In the genomic region with DNA sequence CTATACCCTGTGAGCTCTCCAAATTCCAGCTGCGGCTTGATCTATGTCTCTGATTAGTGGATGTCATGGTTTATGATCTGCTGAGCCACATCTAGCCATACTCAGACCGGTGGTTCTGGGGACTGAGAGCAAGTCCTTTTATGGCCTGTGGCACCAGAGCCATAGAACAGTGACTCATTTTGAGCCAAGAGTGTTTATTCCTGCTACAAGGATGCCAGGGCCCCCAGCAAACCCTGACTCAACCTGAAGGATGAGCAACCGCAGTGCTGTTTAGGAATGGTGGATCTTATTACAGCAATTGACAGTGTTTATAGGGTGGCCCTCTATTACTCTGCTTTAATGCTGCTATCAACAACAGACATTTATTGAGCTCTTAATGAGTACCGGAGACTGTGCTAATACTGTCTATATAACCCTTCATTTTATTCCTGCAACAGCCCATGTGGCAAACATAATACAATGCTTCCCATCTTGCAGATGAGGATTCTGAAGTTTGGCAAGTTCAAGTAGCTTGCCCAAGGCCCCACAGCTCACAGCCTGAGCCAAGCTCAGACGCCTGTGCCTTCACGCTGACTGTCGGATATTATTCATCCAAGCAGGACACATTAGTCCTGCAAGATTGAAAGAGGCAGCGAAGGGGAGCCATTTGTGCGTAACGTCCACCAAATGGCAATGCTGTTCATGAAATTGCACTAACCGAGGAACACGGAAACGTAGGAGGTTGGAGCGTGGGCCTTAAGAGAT, we compare ENCODE assay signal across 12 cellular contexts.
DNase-seq lines count a peak whose midpoint lies in the region; ATAC-seq, FAIRE-seq and TF ChIP-seq lines count a peak whose summit lies in the region.
"Had no signal": no experiment of that assay in that cellular context is flagged by ENCODE, and none has a peak within 500 bp of the region (broad histone marks: within the 10 kb centered on the region; RNA-seq: fewer than 3 reads in every experiment).

No MANE protein-coding gene starts in this region.

- no peaks in the 10 kb centered on the region for H3K9me3 ChIP-seq in MM.1S (replicated peaks; ENCODE audit: insufficient read depth, low read length)
- H3K9me3 ChIP-seq: colonic mucosa had no signal

- DNase-seq in GM03348 (ENCODE audit: low spot score) (peak; percentile 75), RCC 7860 (ENCODE audit: low spot score) (peak; percentile 98), epithelial cell of prostate (ENCODE audit: low read depth, low spot score) (peak; percentile 39), renal cortical epithelial cell (ENCODE audit: low read depth) (peak; percentile 91), NCI-H1694 treated with DMSO at 0.1 percent for 48 hours (lab: John Stamatoyannopoulos, UW) (no peak), MM.1S (no peak), caudate nucleus (lab: John Stamatoyannopoulos, UW) (no peak)
- DNase-seq: activated naive CD4-positive, alpha-beta T cell treated with anti-CD3 and anti-CD28 coated beads, Interleukin-2, amount 50 U/mL, for 16 hours; colonic mucosa; NCI-H510A treated with DMSO at 0.1 percent for 48 hours had no signal

- no peak for TF ChIP-seq CTCF in MM.1S (IDR thresholded peaks at IDR 0.05; ENCODE audit: low read length)

- no peak for ATAC-seq in GM18907 (IDR thresholded peaks at IDR 0.05; ENCODE audit: unreplicated experiment)

- H3K79me2 ChIP-seq in MM.1S (ENCODE audit: low read length): no peaks in the 10 kb centered on the region

- H3K27ac ChIP-seq in epithelial cell of prostate (no peak overlapping the region), MM.1S (ENCODE audit: low read length) (no peak overlapping the region), caudate nucleus (ENCODE audit: low read depth, low read length) (no peak overlapping the region)
- H3K27ac ChIP-seq: colonic mucosa had no signal

- H3K4me3 ChIP-seq in MM.1S (ENCODE audit: low read length): no peak overlapping the region
- H3K4me3 ChIP-seq: colonic mucosa had no signal

- no peak overlapping the region for H3K9ac ChIP-seq in MM.1S (ENCODE audit: low read length)

- H3K4me2 ChIP-seq in MM.1S (ENCODE audit: low read depth, low read length): no peak overlapping the region

- no peak overlapping the region for H2AFZ ChIP-seq in MM.1S (ENCODE audit: low read length)

- FAIRE-seq in RCC 7860 (lab: Jason Lieb, UNC): peak; percentile 96
- FAIRE-seq: frontal cortex had no signal

- H3K36me3 ChIP-seq in MM.1S (replicated peaks; ENCODE audit: insufficient read depth, low read length): no peaks in the 10 kb centered on the region
- H3K36me3 ChIP-seq: colonic mucosa had no signal

- no peaks in the 10 kb centered on the region for H3F3A ChIP-seq in MM.1S (ENCODE audit: insufficient read depth, low read length)

- no peaks in the 10 kb centered on the region for H3K27me3 ChIP-seq in MM.1S (replicated peaks; ENCODE audit: insufficient read depth, low read length)
- H3K27me3 ChIP-seq: colonic mucosa had no signal

- H3K4me1 ChIP-seq in MM.1S (ENCODE audit: low read length): no peaks in the 10 kb centered on the region
- H3K4me1 ChIP-seq: colonic mucosa had no signal

- no peaks in the 10 kb centered on the region for H4K20me1 ChIP-seq in MM.1S (ENCODE audit: insufficient read depth, low read length)

- H3K9me2 ChIP-seq in MM.1S (replicated peaks; ENCODE audit: insufficient read depth, low read length): no peaks in the 10 kb centered on the region

Comparison
In these comparisons a context has a peak if more than half of its experiments do, and no peak if none do; other contexts are left out.
1. DNase-seq: peak in GM03348 (single experiment), RCC 7860 (single experiment), epithelial cell of prostate (single experiment) and renal cortical epithelial cell (single experiment); none in NCI-H1694 treated with DMSO at 0.1 percent for 48 hours (single experiment), MM.1S (single experiment) and caudate nucleus (0 of 61).